Comparison of ENCODE assay signal across 2 cellular contexts in genomic region chr22:47631571-47632102, GRCh38.
TF ChIP-seq lines count a peak whose summit lies in the region.

No MANE protein-coding gene starts in this region.

TF ChIP-seq in K562, 482 proteins besides CTCF, POLR2A, EP300 and RAD21 (continued from another document and continues in another):
- TF ChIP-seq, protein P1, sequence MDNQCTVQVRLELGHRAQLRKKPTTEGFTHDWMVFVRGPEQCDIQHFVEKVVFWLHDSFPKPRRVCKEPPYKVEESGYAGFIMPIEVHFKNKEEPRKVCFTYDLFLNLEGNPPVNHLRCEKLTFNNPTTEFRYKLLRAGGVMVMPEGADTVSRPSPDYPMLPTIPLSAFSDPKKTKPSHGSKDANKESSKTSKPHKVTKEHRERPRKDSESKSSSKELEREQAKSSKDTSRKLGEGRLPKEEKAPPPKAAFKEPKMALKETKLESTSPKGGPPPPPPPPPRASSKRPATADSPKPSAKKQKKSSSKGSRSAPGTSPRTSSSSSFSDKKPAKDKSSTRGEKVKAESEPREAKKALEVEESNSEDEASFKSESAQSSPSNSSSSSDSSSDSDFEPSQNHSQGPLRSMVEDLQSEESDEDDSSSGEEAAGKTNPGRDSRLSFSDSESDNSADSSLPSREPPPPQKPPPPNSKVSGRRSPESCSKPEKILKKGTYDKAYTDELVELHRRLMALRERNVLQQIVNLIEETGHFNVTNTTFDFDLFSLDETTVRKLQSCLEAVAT (IDR thresholded peaks at IDR 0.05), result no peak
- TF ChIP-seq TEAD2 (tag; IDR thresholded peaks at IDR 0.05) (no peak), NCOA1 (IDR thresholded peaks at IDR 0.05; ENCODE audit: low read depth) (no peak), ZNF280A (IDR thresholded peaks at IDR 0.05; ENCODE audit: low read depth, partially characterized antibody) (no peak), KDM4B (IDR thresholded peaks at IDR 0.05; ENCODE audit: borderline replicate concordance in 2 of 2, low read depth in 1 of 2) (no peak), ESRRB (CRISPR knock-in tag; IDR thresholded peaks at IDR 0.05; ENCODE audit: borderline replicate concordance) (no peak), RB1 (IDR thresholded peaks at IDR 0.05; ENCODE audit: low read depth) (no peak; the same call in 1 of the 2 replicates), ARNT (IDR thresholded peaks at IDR 0.05) (peak; percentile 34 to 52; a peak in 1 of 4 replicates), ZNF76 (CRISPR knock-in tag; IDR thresholded peaks at IDR 0.05; ENCODE audit: borderline replicate concordance) (no peak), ZNF77 (CRISPR knock-in tag; IDR thresholded peaks at IDR 0.05) (no peak), HNRNPUL1 (IDR thresholded peaks at IDR 0.05; ENCODE audit: low read length) (no peak), TCFL5 (CRISPR knock-in tag; conservative IDR thresholded peaks at IDR 0.05) (no peak), IRF2 (CRISPR knock-in tag; IDR thresholded peaks at IDR 0.05) (no peak), ZNF592 (IDR thresholded peaks at IDR 0.05) (no peak), ZNF133 (CRISPR knock-in tag; IDR thresholded peaks at IDR 0.05) (no peak), CREB3L1 (IDR thresholded peaks at IDR 0.05; ENCODE audit: borderline replicate concordance, low read depth) (peak; percentile 41; the same call in 1 of the 2 replicates), RBBP5 (IDR thresholded peaks at IDR 0.05; ENCODE audit: borderline replicate concordance, insufficient read depth, low read length, poor library complexity, severe bottlenecking) (peak; percentile 80), CBX8 (IDR thresholded peaks at IDR 0.05; ENCODE audit: borderline replicate concordance, extremely low read depth, low read depth, low read length, poor library complexity, severe bottlenecking) (no peak)
- TF ChIP-seq, protein P2, sequence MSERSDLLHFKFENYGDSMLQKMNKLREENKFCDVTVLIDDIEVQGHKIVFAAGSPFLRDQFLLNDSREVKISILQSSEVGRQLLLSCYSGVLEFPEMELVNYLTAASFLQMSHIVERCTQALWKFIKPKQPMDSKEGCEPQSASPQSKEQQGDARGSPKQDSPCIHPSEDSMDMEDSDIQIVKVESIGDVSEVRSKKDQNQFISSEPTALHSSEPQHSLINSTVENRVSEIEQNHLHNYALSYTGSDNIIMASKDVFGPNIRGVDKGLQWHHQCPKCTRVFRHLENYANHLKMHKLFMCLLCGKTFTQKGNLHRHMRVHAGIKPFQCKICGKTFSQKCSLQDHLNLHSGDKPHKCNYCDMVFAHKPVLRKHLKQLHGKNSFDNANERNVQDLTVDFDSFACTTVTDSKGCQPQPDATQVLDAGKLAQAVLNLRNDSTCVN (CRISPR knock-in tag; IDR thresholded peaks at IDR 0.05), result no peak

TF ChIP-seq in GM23338, 12 proteins besides CTCF, POLR2A, EP300 and RAD21 (continued from another document):
- TF ChIP-seq ZNF462 (CRISPR knock-in tag; IDR thresholded peaks at IDR 0.05) (no peak), REST (IDR thresholded peaks at IDR 0.05; ENCODE audit: unreplicated experiment) (no peak), EZH2 (IDR thresholded peaks at IDR 0.05; ENCODE audit: low read depth, unreplicated experiment) (no peak), ETS1 (IDR thresholded peaks at IDR 0.05) (no peak), CREB1 (CRISPR knock-in tag; IDR thresholded peaks at IDR 0.05; ENCODE audit: low read depth) (no peak), STAT1 (IDR thresholded peaks at IDR 0.05; ENCODE audit: unreplicated experiment) (no peak), JUNB (IDR thresholded peaks at IDR 0.05; ENCODE audit: unreplicated experiment) (no peak), ZNF331 (CRISPR knock-in tag; IDR thresholded peaks at IDR 0.05; ENCODE audit: low read depth) (no peak), EZH2phosphoT487 (IDR thresholded peaks at IDR 0.05; ENCODE audit: unreplicated experiment) (no peak), ZNF114 (CRISPR knock-in tag; IDR thresholded peaks at IDR 0.05) (no peak)
